17 cellular contexts compared by ENCODE assay signal in genomic region chr1:184693011-184693410, GRCh38.
A peak's percentile ranks its signal among the peaks of the same experiment; 100 is the strongest.
DNase-seq lines count a peak whose midpoint lies in the region; FAIRE-seq and TF ChIP-seq lines count a peak whose summit lies in the region.
"Had no signal": no experiment of that assay in that cellular context is flagged by ENCODE, and none has a peak within 500 bp of the region (broad histone marks: within the 10 kb centered on the region; RNA-seq: fewer than 3 reads in every experiment).

No MANE protein-coding gene starts in this region.

- H3K4me3 ChIP-seq in astrocyte (ENCODE audit: insufficient read depth, low read depth, low read length): no peak overlapping the region
- no peak overlapping the region for H3K4me3 ChIP-seq in smooth muscle cell
- no peak overlapping the region for H3K4me3 ChIP-seq in Caco-2 (ENCODE audit: low read depth, low read length)
- H3K4me3 ChIP-seq: BLaER1, SJCRH30 had no signal

- CTCF ChIA-PET in HEK293T (lab: Yijun Ruan, JAX) (interaction anchor here (0.6 to 1.5 kb wide), 2 partner anchors 257 to 451 kb away, joined by 3 to 4 read pairs; no protein-coding TSS in a partner anchor), Caco-2 (lab: Charles Lee) (interaction anchor here (0.7 kb wide), 1 partner anchor 173 kb away, joined by 4 read pairs; no protein-coding TSS in a partner anchor)

- H3K4me1 ChIP-seq in astrocyte (ENCODE audit: insufficient read depth, low read length) (no peaks in the 10 kb centered on the region), smooth muscle cell (ENCODE audit: low read depth) (peaks cover 38% of the 10 kb centered on the region), Caco-2 (no peaks in the 10 kb centered on the region)
- H3K4me1 ChIP-seq: BLaER1, SJCRH30 had no signal

- H4K20me1 ChIP-seq in astrocyte (ENCODE audit: insufficient read depth, low read length) (peaks cover 4% of the 10 kb centered on the region), smooth muscle cell (ENCODE audit: low read depth) (no peaks in the 10 kb centered on the region)
- H4K20me1 ChIP-seq: BLaER1 had no signal

- intact Hi-C loops in Caco-2 (cut with micrococcal nuclease; ENCODE audit: unreplicated experiment): loop anchor here (10.0 kb wide), 1 partner anchor 318 kb away; no protein-coding TSS in a partner anchor

- H3K4me1 Mint-ChIP-seq in astrocyte (ENCODE audit: low read depth, unreplicated experiment): peaks cover 3% of the 10 kb centered on the region
- no peaks in the 10 kb centered on the region for H3K4me1 Mint-ChIP-seq in Caco-2 (ENCODE audit: low read depth, unreplicated experiment)

- peaks cover 9% of the 10 kb centered on the region for H3K36me3 ChIP-seq in astrocyte (ENCODE audit: insufficient read depth, low read length)
- peaks cover 4% of the 10 kb centered on the region for H3K36me3 ChIP-seq in smooth muscle cell (ENCODE audit: low read depth)
- no peaks in the 10 kb centered on the region for H3K36me3 ChIP-seq in Caco-2 (ENCODE audit: control insufficient read depth, insufficient read depth, low read length)
- H3K36me3 ChIP-seq: SJCRH30 had no signal

- H3K79me2 ChIP-seq in astrocyte (ENCODE audit: insufficient read depth, low read length) (no peaks in the 10 kb centered on the region), smooth muscle cell (ENCODE audit: low read depth) (no peaks in the 10 kb centered on the region)

- H3K36me3 Mint-ChIP-seq in astrocyte (ENCODE audit: low read depth, unreplicated experiment) (peaks cover 2% of the 10 kb centered on the region), Caco-2 (ENCODE audit: insufficient read depth, unreplicated experiment) (no peaks in the 10 kb centered on the region)

- H3K4me2 ChIP-seq in astrocyte (ENCODE audit: low read length) (no peak overlapping the region), smooth muscle cell (no peak overlapping the region)
- H3K4me2 ChIP-seq: BLaER1 had no signal

- H3K27ac Mint-ChIP-seq in astrocyte (ENCODE audit: unreplicated experiment): no peak overlapping the region
- H3K27ac Mint-ChIP-seq in Caco-2 (ENCODE audit: unreplicated experiment): no peak overlapping the region

- BruUV-seq in Caco-2 (replicated peaks; lab: Mats Ljungman, UMichigan): no TSS peak

- WGBS in smooth muscle cell (ENCODE audit: low lambda C conversion rate): 84% methylated on average over 2 of the region's 2 CpGs

- H3K27me3 ChIP-seq in astrocyte (ENCODE audit: insufficient read depth, low read length): no peaks in the 10 kb centered on the region
- H3K27me3 ChIP-seq in smooth muscle cell (ENCODE audit: low read depth): no peaks in the 10 kb centered on the region
- H3K27me3 ChIP-seq in Caco-2 (replicated peaks; ENCODE audit: control insufficient read depth, insufficient read depth, low read length): no peaks in the 10 kb centered on the region
- H3K27me3 ChIP-seq: BLaER1, SJCRH30 had no signal

- H3K9me3 Mint-ChIP-seq in astrocyte (ENCODE audit: unreplicated experiment): no peaks in the 10 kb centered on the region
- H3K9me3 Mint-ChIP-seq in Caco-2 (ENCODE audit: unreplicated experiment): no peaks in the 10 kb centered on the region

- H3K9me3 ChIP-seq in astrocyte (ENCODE audit: insufficient read depth, low read depth, low read length) (no peaks in the 10 kb centered on the region), smooth muscle cell (replicated peaks; ENCODE audit: low read depth) (no peaks in the 10 kb centered on the region), Caco-2 (no peaks in the 10 kb centered on the region)
- H3K9me3 ChIP-seq: BLaER1, SJCRH30 had no signal

- H2AFZ ChIP-seq in astrocyte (ENCODE audit: low read depth, low read length): no peak overlapping the region
- no peak overlapping the region for H2AFZ ChIP-seq in smooth muscle cell (ENCODE audit: low read depth)

- peak; percentile 39 for DNase-seq in HEK293T (ENCODE audit: extremely low spot score)
- peak; percentile 3 for DNase-seq in NCI-H2171 (lab: John Stamatoyannopoulos, UW)
- peak; percentile 91 for DNase-seq in astrocyte (ENCODE audit: low read depth)
- DNase-seq in smooth muscle cell (lab: John Stamatoyannopoulos, UW; ENCODE audit: unreplicated experiment): no peak
- no peak for DNase-seq in 8988T
- no peak for DNase-seq in iPS-NIHi7 (ENCODE audit: extremely low spot score)
- no peak for DNase-seq in Caco-2
- DNase-seq: HCEC 1CT, KBM-7, NCI-H1048, NCI-H1694, NCI-H524, OCI-M1, SJCRH30 had no signal

- no peak overlapping the region for H3K27ac ChIP-seq in astrocyte (ENCODE audit: low read depth, low read length)
- H3K27ac ChIP-seq in smooth muscle cell (ENCODE audit: low read depth): peak overlapping the region; percentile 9
- H3K27ac ChIP-seq: BLaER1, HL-60, RWPE1, SJCRH30 had no signal

- no peak overlapping the region for H3K9ac ChIP-seq in astrocyte (ENCODE audit: low read length)
- no peak overlapping the region for H3K9ac ChIP-seq in smooth muscle cell (ENCODE audit: low read depth)
- H3K9ac ChIP-seq: BLaER1 had no signal

- POLR2A ChIA-PET in HEK293T (lab: Yijun Ruan, JAX): no interaction called here
- POLR2A ChIA-PET in Caco-2 (lab: Charles Lee): no interaction called here

- TF ChIP-seq CTCF in astrocyte (IDR thresholded peaks at IDR 0.05; ENCODE audit: insufficient read depth, low read depth, low read length): no peak
- TF ChIP-seq CTCF in smooth muscle cell (IDR thresholded peaks at IDR 0.05; ENCODE audit: borderline replicate concordance, insufficient read depth, poor library complexity, severe bottlenecking): no peak
- TF ChIP-seq CTCF in Caco-2 (IDR thresholded peaks at IDR 0.05; ENCODE audit: insufficient read depth in 1 of 2, low read depth in 1 of 2, low read length in 1 of 2, severe bottlenecking in 1 of 2, unreplicated experiment in 1 of 2): no peak

- FAIRE-seq in astrocyte (lab: Jason Lieb, UNC): peak; percentile 29

- no peaks in the 10 kb centered on the region for H3F3A ChIP-seq in smooth muscle cell (ENCODE audit: low read depth)

- no peaks in the 10 kb centered on the region for H3K27me3 Mint-ChIP-seq in astrocyte (ENCODE audit: low read depth, unreplicated experiment)
- H3K27me3 Mint-ChIP-seq in Caco-2 (ENCODE audit: insufficient read depth, unreplicated experiment): no peaks in the 10 kb centered on the region

- no peak overlapping the region for H3K4me3 Mint-ChIP-seq in astrocyte (ENCODE audit: unreplicated experiment)
- no peak overlapping the region for H3K4me3 Mint-ChIP-seq in Caco-2 (ENCODE audit: unreplicated experiment)

TF ChIP-seq in HEK293T, 16 proteins besides CTCF, POLR2A, EP300 and RAD21:
- TF ChIP-seq SUZ12 (IDR thresholded peaks at IDR 0.05): no peak
- no peak for TF ChIP-seq CTBP1 (IDR thresholded peaks at IDR 0.05; ENCODE audit: borderline replicate concordance)
- no peak for TF ChIP-seq L3MBTL2 (conservative IDR thresholded peaks at IDR 0.05)
- TF ChIP-seq ELF4 (IDR thresholded peaks at IDR 0.05): no peak
- TF ChIP-seq PKNOX1 (IDR thresholded peaks at IDR 0.05): peak; percentile 73; the same call in 1 of the 2 replicates
- no peak for TF ChIP-seq HDGF (IDR thresholded peaks at IDR 0.05; ENCODE audit: borderline replicate concordance)
- TF ChIP-seq FOXK2 (IDR thresholded peaks at IDR 0.05): no peak
- no peak for TF ChIP-seq NFRKB (IDR thresholded peaks at IDR 0.05)

Comparison
In these comparisons a context has a peak if more than half of its experiments do, and no peak if none do; other contexts are left out.
1. DNase-seq: peak in HEK293T (single experiment), NCI-H2171 (single experiment) and astrocyte (single experiment); none in smooth muscle cell (single experiment), 8988T (single experiment), iPS-NIHi7 (single experiment) and Caco-2 (0 of 2).